Comparison of ENCODE assay signal across 12 cellular contexts in genomic region chr1:24020032-24020431, GRCh38. TPM values are rescaled to one million over a fixed set of nuclear protein-coding genes. Genes with fewer than 3 reads are reported as not detected.
DNase-seq lines count a peak whose midpoint lies in the region; TF ChIP-seq lines count a peak whose summit lies in the region.
"Had no signal": no experiment of that assay in that cellular context is flagged by ENCODE, and none has a peak within 500 bp of the region (broad histone marks: within the 10 kb centered on the region; RNA-seq: fewer than 3 reads in every experiment).

No MANE protein-coding gene starts in this region.

- H3K79me2 ChIP-seq in mammary epithelial cell (ENCODE audit: insufficient read depth, low read length), result no peaks in the 10 kb centered on the region

- no peak overlapping the region for H3K4me2 ChIP-seq in mammary epithelial cell (ENCODE audit: insufficient read depth, low read depth, low read length)

- H3K9me3 Mint-ChIP-seq in MCF 10A (ENCODE audit: unreplicated experiment), result no peaks in the 10 kb centered on the region
- H3K9me3 Mint-ChIP-seq in CD8-positive, alpha-beta memory T cell, result no peaks in the 10 kb centered on the region

- peaks cover 6% of the 10 kb centered on the region for H3K36me3 Mint-ChIP-seq in MCF 10A (ENCODE audit: insufficient read depth, unreplicated experiment)
- H3K36me3 Mint-ChIP-seq in CD8-positive, alpha-beta memory T cell, result no peaks in the 10 kb centered on the region

- H2AFZ ChIP-seq in mammary epithelial cell (ENCODE audit: low read depth, low read length), result no peak overlapping the region

- H4K20me1 ChIP-seq in mammary epithelial cell (ENCODE audit: insufficient read depth, low read length), result no peaks in the 10 kb centered on the region

- H3K36me3 ChIP-seq in mammary epithelial cell (ENCODE audit: insufficient read depth, low read length) (no peaks in the 10 kb centered on the region), ovary (no peaks in the 10 kb centered on the region), vagina (no peaks in the 10 kb centered on the region)
- no peaks in the 10 kb centered on the region for H3K36me3 ChIP-seq in CD8-positive, alpha-beta memory T cell (ENCODE audit: insufficient read depth, low read length)

- no peak for TF ChIP-seq POLR2A in ovary (IDR thresholded peaks at IDR 0.05)
- TF ChIP-seq POLR2A in vagina (IDR thresholded peaks at IDR 0.05), result no peak

- dilution Hi-C loops in mammary epithelial cell (cut with HindIII; ENCODE audit: low sequenced_read_pairs), result no loop called here

- POLR2A ChIA-PET in MCF 10A (lab: Yijun Ruan, JAX), result interaction anchor here (0.7 to 6.0 kb wide), 6 partner anchors 11 to 64 kb away, joined by 3 to 79 read pairs (median 11); partner anchors contain the start of genes PNRC2 and SRSF10
- POLR2A ChIA-PET in CD8-positive, alpha-beta memory T cell (lab: Charles Lee), result no interaction called here

- no peaks in the 10 kb centered on the region for H3K9me3 ChIP-seq in mammary epithelial cell (replicated peaks; ENCODE audit: insufficient read depth, low read length)
- H3K9me3 ChIP-seq in ovary, result no peaks in the 10 kb centered on the region
- H3K9me3 ChIP-seq in vagina, result no peaks in the 10 kb centered on the region
- H3K9me3 ChIP-seq in CD8-positive, alpha-beta memory T cell (ENCODE audit: low read length), result no peaks in the 10 kb centered on the region

- DNase-seq in MCF 10A (ENCODE audit: unreplicated experiment) (no peak), mammary epithelial cell (no peak), fibroblast of pulmonary artery (ENCODE audit: low read depth) (peak; percentile 41), ovary (peak; percentile 71 to 78 (median 74)), vagina (ENCODE audit: extremely low spot score in 2 of 2) (no peak), HUDEP-2 (lab: John Stamatoyannopoulos, UW; ENCODE audit: unreplicated experiment in 76 of 76) (no peak), G401 (ENCODE audit: low spot score) (no peak)
- DNase-seq in CD8-positive, alpha-beta memory T cell, result no peak
- DNase-seq: activated CD4-positive, CD25-positive, alpha-beta regulatory T cell; activated gamma-delta T cell treated with Interleukin-2 at 50 U/mL for 16 hours; DMS79 treated with DMSO at 0.1 percent for 48 hours; retina had no signal

- no peak overlapping the region for H3K9ac ChIP-seq in mammary epithelial cell (ENCODE audit: insufficient read depth, low read length)

- H3K4me1 ChIP-seq in mammary epithelial cell (ENCODE audit: insufficient read depth, low read length) (peaks cover 33% of the 10 kb centered on the region), ovary (ENCODE audit: insufficient read depth) (peaks cover 28% of the 10 kb centered on the region), vagina (peaks cover 46% of the 10 kb centered on the region)
- H3K4me1 ChIP-seq in CD8-positive, alpha-beta memory T cell (ENCODE audit: insufficient read depth, low read length), result no peaks in the 10 kb centered on the region

- CTCF ChIA-PET in MCF 10A (lab: Yijun Ruan, JAX), result interaction anchor here (0.6 to 1.4 kb wide), 5 partner anchors 9 to 114 kb away, joined by 3 to 5 read pairs (median 3); partner anchors contain the start of gene SRSF10
- CTCF ChIA-PET in mammary epithelial cell (lab: Charles Lee; ENCODE audit: low non-redundant PET), result no interaction called here
- CTCF ChIA-PET in CD8-positive, alpha-beta memory T cell (lab: Charles Lee), result interaction anchor here (0.7 to 1.0 kb wide), 2 partner anchors 8 to 118 kb away, joined by 3 read pairs; no protein-coding TSS in a partner anchor

- H3K27ac ChIP-seq in mammary epithelial cell (ENCODE audit: insufficient read depth, low read depth, low read length), result no peak overlapping the region
- peak overlapping the region; percentile 83 to 86 for H3K27ac ChIP-seq in ovary
- H3K27ac ChIP-seq in vagina, result peak overlapping the region; percentile 81
- H3K27ac ChIP-seq in CD8-positive, alpha-beta memory T cell (ENCODE audit: low read depth, low read length), result no peak overlapping the region

- peaks cover 35% of the 10 kb centered on the region for H3K4me1 Mint-ChIP-seq in MCF 10A (ENCODE audit: insufficient read depth, unreplicated experiment)
- no peaks in the 10 kb centered on the region for H3K4me1 Mint-ChIP-seq in CD8-positive, alpha-beta memory T cell

- BruUV-seq in MCF 10A (replicated peaks; lab: Mats Ljungman, UMichigan) (no TSS peak), mammary epithelial cell (replicated peaks; lab: Mats Ljungman, UMichigan) (no TSS peak)

- peak overlapping the region; percentile 93 for H3K27ac Mint-ChIP-seq in MCF 10A (ENCODE audit: low read depth, unreplicated experiment)
- H3K27ac Mint-ChIP-seq in CD8-positive, alpha-beta memory T cell, result no peak overlapping the region

- intact Hi-C loops in MCF 10A (cut with micrococcal nuclease), result no loop called here
- intact Hi-C loops in mammary epithelial cell (cut with micrococcal nuclease), result no loop called here
- intact Hi-C loops in ovary (cut with DNase I), result loop anchor here in 2 of 4 donors (5.0 to 10.0 kb wide), 2 partner anchors 45 to 63 kb away; partner anchors contain the start of gene PNRC2 (in 1 of the 2)
- intact Hi-C loops in vagina (cut with DNase I), result no loop called here

- H3K4me3 Mint-ChIP-seq in MCF 10A (ENCODE audit: unreplicated experiment), result no peak overlapping the region
- H3K4me3 Mint-ChIP-seq in CD8-positive, alpha-beta memory T cell, result no peak overlapping the region

- in situ Hi-C loops in mammary epithelial cell (cut with MboI; ENCODE audit: low sequenced_read_pairs in 2 of 2), result no loop called here
- in situ Hi-C loops in G401 (cut with HindIII; ENCODE audit: low sequenced_read_pairs), result no loop called here

- 74% methylated on average over 5 of the region's 5 CpGs for WGBS in mammary epithelial cell (ENCODE audit: low coverage, missing lambda C conversion rate)
- 3 to 13% (median 5%) methylated on average over 5 of the region's 5 CpGs for WGBS in ovary, 3 donors

- H3K27me3 ChIP-seq in mammary epithelial cell (ENCODE audit: insufficient read depth, low read length) (no peaks in the 10 kb centered on the region), ovary (no peaks in the 10 kb centered on the region), vagina (no peaks in the 10 kb centered on the region)
- H3K27me3 ChIP-seq in CD8-positive, alpha-beta memory T cell (ENCODE audit: insufficient read depth, low read length, poor library complexity, severe bottlenecking), result no peaks in the 10 kb centered on the region

- H3K4me3 ChIP-seq in mammary epithelial cell (replicated peaks in 1 of 3; ENCODE audit: insufficient read depth in 1 of 3, low read depth in 2 of 3, low read length in 3 of 3), result no peak overlapping the region
- no peak overlapping the region for H3K4me3 ChIP-seq in fibroblast of pulmonary artery (replicated peaks; ENCODE audit: low read depth, low read length)
- H3K4me3 ChIP-seq in ovary, result no peak overlapping the region
- H3K4me3 ChIP-seq in vagina, result no peak overlapping the region
- no peak overlapping the region for H3K4me3 ChIP-seq in CD8-positive, alpha-beta memory T cell (ENCODE audit: low read length)

- H3K27me3 Mint-ChIP-seq in MCF 10A (ENCODE audit: insufficient read depth, unreplicated experiment), result no peaks in the 10 kb centered on the region
- peaks cover 0 to 8% of the 10 kb centered on the region in 2 donors for H3K27me3 Mint-ChIP-seq in CD8-positive, alpha-beta memory T cell

- no peak for TF ChIP-seq EP300 in ovary (IDR thresholded peaks at IDR 0.05)

- TF ChIP-seq CTCF in MCF 10A (IDR thresholded peaks at IDR 0.05; ENCODE audit: unreplicated experiment) (no peak), mammary epithelial cell (conservative IDR thresholded peaks at IDR 0.05 in 1 of 2, IDR thresholded peaks at IDR 0.05 in 1 of 2; ENCODE audit: extremely low read depth in 1 of 2, insufficient read depth in 1 of 2, low read depth in 1 of 2, low read length in 2 of 2) (no peak), fibroblast of pulmonary artery (IDR thresholded peaks at IDR 0.05; ENCODE audit: low read length, missing control alignments) (no peak), ovary (IDR thresholded peaks at IDR 0.05) (no peak), vagina (IDR thresholded peaks at IDR 0.05) (no peak)

RNA-seq across cellular contexts. Expression of gene SRSF10, which starts 39.9 kb away (rescaled TPM):
- total RNA-seq in MCF 10A (2022) (121 and 134 TPM in 2 replicates), mammary epithelial cell (10 to 100 TPM; 64.2 to 94.7 TPM), ovary (100 to 1,000 TPM in 3 of 7 donors, 10 to 100 TPM in 4; 86.4 to 130 (median 99.1) TPM), vagina (72.4 TPM)
- polyA plus RNA-seq in mammary epithelial cell (75.7 TPM), ovary (10 to 100 TPM; 57.1 to 99.8 TPM)
- polyA minus RNA-seq in mammary epithelial cell, result 139 TPM
- total RNA-seq in CD8-positive, alpha-beta memory T cell, result 100 to 1,000 TPM; 190 to 199 TPM
- 111 TPM for polyA plus RNA-seq in CD8-positive, alpha-beta memory T cell
- total RNA-seq in G401 (2014; rRNA removed; shearing (Covaris generic)), result 49.6 and 63.2 TPM in 2 replicates

Comparison
In these comparisons a context has a peak if more than half of its experiments do, and no peak if none do; other contexts are left out.
1. DNase-seq: peak in fibroblast of pulmonary artery (single experiment) and ovary (5 of 5); none in MCF 10A (single experiment), mammary epithelial cell (single experiment), vagina (0 of 2), HUDEP-2 (0 of 76), CD8-positive, alpha-beta memory T cell (0 of 5) and G401 (single experiment).
2. H3K27ac ChIP-seq: peak in ovary (2 of 2) and vagina (single experiment); none in mammary epithelial cell (single experiment) and CD8-positive, alpha-beta memory T cell (single experiment).